In genomic region chr19:57947419-57948134, GRCh38 we compare ENCODE assay signal across 8 cellular contexts. TPM values are rescaled to one million over a fixed set of nuclear protein-coding genes. Genes with fewer than 3 reads are reported as not detected.
DNase-seq lines count a peak whose midpoint lies in the region; ATAC-seq and FAIRE-seq lines count a peak whose summit lies in the region.

Gene ZNF256, minus strand, starts transcription at chr19:57947706. Its CDS starts 232 bp downstream, at chr19:57947474.

- H3K4me1 Mint-ChIP-seq in dendritic cell treated with granulocyte-macrophage colony-stimulating factor and Interleukin-4, amounts not matched to agents 40 ng/mL and 50 ng/mL, for 4 days (ENCODE audit: low read depth) = peaks cover 12% of the 10 kb centered on the region

- H3K9me3 Mint-ChIP-seq in dendritic cell treated with granulocyte-macrophage colony-stimulating factor and Interleukin-4, amounts not matched to agents 40 ng/mL and 50 ng/mL, for 4 days = peaks cover 74% of the 10 kb centered on the region

- peak; percentile 98 for FAIRE-seq in A204.1 (lab: Jason Lieb, UNC)

- ATAC-seq in GM18520 (IDR thresholded peaks at IDR 0.05; ENCODE audit: unreplicated experiment) = peak; percentile 50
- ATAC-seq in HG03060 (IDR thresholded peaks at IDR 0.05; ENCODE audit: low read depth, unreplicated experiment) = peak; percentile 57
- ATAC-seq in left lobe of liver = peak; percentile 99

- H3K4me3 Mint-ChIP-seq in dendritic cell treated with granulocyte-macrophage colony-stimulating factor and Interleukin-4, amounts not matched to agents 40 ng/mL and 50 ng/mL, for 4 days = peak within 1 kb of the TSS; percentile 91

- DNase-seq in NCI-H2227 (lab: John Stamatoyannopoulos, UW; ENCODE audit: unreplicated experiment) (peak; percentile 100), left lobe of liver (ENCODE audit: low spot score) (peak; percentile 94)
- DNase-seq in activated CD4-positive, alpha-beta T cell treated with anti-CD3 and anti-CD28 coated beads, Interleukin-2, amount 50 U/mL, for 24 hours (ENCODE audit: low read depth in 1 of 2, low spot score in 1 of 2) = peak; percentile 79 to 91
- peak; percentile 94 for DNase-seq in stimulated activated CD4-positive, alpha-beta T cell treated with anti-CD3 and anti-CD28 coated beads, Interleukin-1b, Interleukin-23, amount 100 ng/mL, for 48 hours

- intact Hi-C loops in dendritic cell treated with granulocyte-macrophage colony-stimulating factor and Interleukin-4, amounts not matched to agents 40 ng/mL and 50 ng/mL, for 4 days (cut with micrococcal nuclease) = loop anchor here (2.0 kb wide), 1 partner anchor 55 kb away; the partner anchor contains the start of gene ZNF606

- H3K27me3 Mint-ChIP-seq in dendritic cell treated with granulocyte-macrophage colony-stimulating factor and Interleukin-4, amounts not matched to agents 40 ng/mL and 50 ng/mL, for 4 days = no peaks in the 10 kb centered on the region

- peak within 1 kb of the TSS; percentile 88 for H3K27ac Mint-ChIP-seq in dendritic cell treated with granulocyte-macrophage colony-stimulating factor and Interleukin-4, amounts not matched to agents 40 ng/mL and 50 ng/mL, for 4 days

- peaks cover 50% of the 10 kb centered on the region for H3K36me3 Mint-ChIP-seq in dendritic cell treated with granulocyte-macrophage colony-stimulating factor and Interleukin-4, amounts not matched to agents 40 ng/mL and 50 ng/mL, for 4 days (ENCODE audit: low read depth)

RNA-seq across cellular contexts. Expression of gene ZNF256, which starts in this region (rescaled TPM):
- total RNA-seq in left lobe of liver = 1.1 TPM

Comparison
In these comparisons a context has a peak if more than half of its experiments do, and no peak if none do; other contexts are left out.
1. Peak in every context shown above with its lines: DNase-seq and ATAC-seq.